Comparison of ENCODE assay signal across 29 cellular contexts in genomic region chr3:70919661-70920060, GRCh38.
"Had no signal": no experiment of that assay in that cellular context is flagged by ENCODE, and none has a peak within 500 bp of the region (broad histone marks: within the 10 kb centered on the region; RNA-seq: fewer than 3 reads in every experiment).

No MANE protein-coding gene starts in this region.

- H3K27me3 ChIP-seq: body of pancreas, hepatocyte, right lobe of liver, stomach, vagina had no signal

- H3K27ac Mint-ChIP-seq: activated B cell treated with CpG ODN at 0.5 μM for 24 hours; activated naive CD4-positive, alpha-beta T cell treated with anti-CD3 and anti-CD28 coated beads for 36 hours; activated naive CD8-positive, alpha-beta T cell treated with anti-CD3 and anti-CD28 coated beads, Interleukin-2, amount 10 ng/mL, durations not matched to agents 7 days and 5 days; nephron; stimulated activated memory B cell treated with anti-CD40 and anti-IgM and Interleukin-4, amounts not matched to agents 10 μg/mL and 1 μg/mL and 100 μg/mL, for 72 hours; T-helper 1 cell treated with Interleukin-12 subunit alpha and Interleukin-12 subunit beta and Interleukin-4 antibody, amounts not matched to agents 30 μg/mL and 1 μg/mL, for 36 hours had no signal

- H3K4me3 ChIP-seq: body of pancreas, hepatocyte, right lobe of liver, smooth muscle cell, stomach, vagina had no signal

- H3K4me2 ChIP-seq: hepatocyte, smooth muscle cell had no signal

- ATAC-seq: body of pancreas; left ventricle myocardium superior; right lobe of liver; stimulated activated memory B cell treated with anti-CD40 and anti-IgM and Interleukin-4, amounts not matched to agents 10 μg/mL and 1 μg/mL and 100 μg/mL, for 72 hours had no signal

- H3K36me3 ChIP-seq: right lobe of liver, stomach, vagina had no signal

- H3K36me3 Mint-ChIP-seq: activated naive CD8-positive, alpha-beta T cell treated with anti-CD3 and anti-CD28 coated beads, Interleukin-2, amount 10 ng/mL, durations not matched to agents 7 days and 5 days; stimulated activated memory B cell treated with anti-CD40 and anti-IgM and Interleukin-4, amounts not matched to agents 10 μg/mL and 1 μg/mL and 100 μg/mL, for 72 hours had no signal

- H3K4me1 ChIP-seq: body of pancreas, right lobe of liver, stomach, vagina had no signal

- H3K27ac ChIP-seq: body of pancreas, hepatocyte, right lobe of liver, stomach, vagina had no signal

- H3K9me3 ChIP-seq: body of pancreas, right lobe of liver, stomach, vagina had no signal

- H3K4me3 Mint-ChIP-seq: activated B cell treated with CpG ODN at 0.5 μM for 24 hours; activated naive CD4-positive, alpha-beta T cell treated with anti-CD3 and anti-CD28 coated beads for 36 hours; activated naive CD8-positive, alpha-beta T cell treated with anti-CD3 and anti-CD28 coated beads, Interleukin-2, amount 10 ng/mL, durations not matched to agents 7 days and 5 days; nephron; stimulated activated memory B cell treated with anti-CD40 and anti-IgM and Interleukin-4, amounts not matched to agents 10 μg/mL and 1 μg/mL and 100 μg/mL, for 72 hours; T-helper 1 cell treated with Interleukin-12 subunit alpha and Interleukin-12 subunit beta and Interleukin-4 antibody, amounts not matched to agents 30 μg/mL and 1 μg/mL, for 36 hours had no signal

- H3K4me1 Mint-ChIP-seq: activated B cell treated with CpG ODN at 0.5 μM for 24 hours; activated naive CD8-positive, alpha-beta T cell treated with anti-CD3 and anti-CD28 coated beads, Interleukin-2, amount 10 ng/mL, durations not matched to agents 7 days and 5 days; stimulated activated memory B cell treated with anti-CD40 and anti-IgM and Interleukin-4, amounts not matched to agents 10 μg/mL and 1 μg/mL and 100 μg/mL, for 72 hours had no signal

- DNase-seq: activated B cell treated with CpG ODN at 0.5 μM for 24 hours; activated CD4-positive, alpha-beta T cell treated with anti-CD3 and anti-CD28 coated beads for 4 hours; activated CD4-positive, alpha-beta T cell treated with anti-CD3 and anti-CD28 coated beads, Interleukin-2, amount 50 U/mL, for 48 hours; activated effector memory CD4-positive, alpha-beta T cell treated with Interleukin-2 at 50 U/mL for 16 hours; activated naive CD4-positive, alpha-beta T cell treated with anti-CD3 and anti-CD28 coated beads for 36 hours; activated naive CD8-positive, alpha-beta T cell treated with anti-CD3 and anti-CD28 coated beads, Interleukin-2, amount 10 ng/mL, durations not matched to agents 7 days and 5 days; activated T-cell treated with anti-CD3 and anti-CD28 coated beads, Interleukin-2, amount 50 U/mL, for 48 hours; amygdala; body of pancreas; dermis blood vessel endothelial cell; effector memory CD4-positive, alpha-beta T cell; foreskin melanocyte; kidney glomerular epithelial cell; left ventricle myocardium superior; mammary epithelial cell; midbrain; nucleus accumbens; posterior cingulate gyrus; right lobe of liver; stimulated activated CD4-positive, alpha-beta T cell treated with anti-CD3 and anti-CD28 coated beads, Interleukin-15, amount 100 ng/mL, for 24 hours; stomach; T1000; trophoblast cell had no signal
